ENCODE assay signal across 15 cellular contexts in genomic region chr12:90575995-90576394, GRCh38.
"Had no signal": no experiment of that assay in that cellular context is flagged by ENCODE, and none has a peak within 500 bp of the region (broad histone marks: within the 10 kb centered on the region; RNA-seq: fewer than 3 reads in every experiment).

No MANE protein-coding gene starts in this region.

- H3K27ac ChIP-seq: adrenal gland, esophagus squamous epithelium, prostate gland, sigmoid colon, tibial nerve had no signal

- H3K36me3 Mint-ChIP-seq: brain; stimulated activated naive B cell treated with anti-CD40 and anti-IgM and Interleukin-4, amounts not matched to agents 10 μg/mL and 1 μg/mL and 100 μg/mL, for 72 hours had no signal

- H3K27me3 ChIP-seq: adrenal gland, esophagus squamous epithelium, sigmoid colon, tibial nerve had no signal

- H3K4me3 ChIP-seq: adrenal gland, esophagus squamous epithelium, prostate gland, sigmoid colon, tibial nerve had no signal

- H3K9me3 Mint-ChIP-seq: stimulated activated naive B cell treated with anti-CD40 and anti-IgM and Interleukin-4, amounts not matched to agents 10 μg/mL and 1 μg/mL and 100 μg/mL, for 72 hours had no signal

- H3K27ac Mint-ChIP-seq: endodermal cell; nephron; stimulated activated naive B cell treated with anti-CD40 and anti-IgM and Interleukin-4, amounts not matched to agents 10 μg/mL and 1 μg/mL and 100 μg/mL, for 72 hours had no signal

- H3K27me3 Mint-ChIP-seq: brain; stimulated activated naive B cell treated with anti-CD40 and anti-IgM and Interleukin-4, amounts not matched to agents 10 μg/mL and 1 μg/mL and 100 μg/mL, for 72 hours had no signal

- H3K4me1 ChIP-seq: adrenal gland, prostate gland, sigmoid colon, tibial nerve had no signal

- DNase-seq: activated CD4-positive, alpha-beta T cell treated with anti-CD3 and anti-CD28 coated beads, Interleukin-2, amount 50 U/mL, for 4 hours; activated naive CD4-positive, alpha-beta T cell treated with anti-CD3 and anti-CD28 coated beads, Interleukin-2, amount 50 U/mL, for 16 hours; activated T-cell treated with anti-CD3 and anti-CD28 coated beads, Interleukin-2, amount 50 U/mL, for 1 hour; adrenal gland; endodermal cell; esophagus squamous epithelium; mesenchymal stem cell; sigmoid colon; stimulated activated CD4-positive, alpha-beta T cell treated with anti-CD3 and anti-CD28 coated beads, Interleukin-2, amount 100 ng/mL, for 24 hours; stimulated activated naive B cell treated with anti-CD40 and anti-IgM and Interleukin-4, amounts not matched to agents 10 μg/mL and 1 μg/mL and 100 μg/mL, for 72 hours had no signal

- H3K9me3 ChIP-seq: adrenal gland, esophagus squamous epithelium, prostate gland, sigmoid colon had no signal

- ATAC-seq: left lobe of liver; stimulated activated naive B cell treated with anti-CD40 and anti-IgM and Interleukin-4, amounts not matched to agents 10 μg/mL and 1 μg/mL and 100 μg/mL, for 72 hours had no signal

- H3K4me3 Mint-ChIP-seq: brain; endodermal cell; nephron; stimulated activated naive B cell treated with anti-CD40 and anti-IgM and Interleukin-4, amounts not matched to agents 10 μg/mL and 1 μg/mL and 100 μg/mL, for 72 hours had no signal

- H3K4me1 Mint-ChIP-seq: brain; nephron; stimulated activated naive B cell treated with anti-CD40 and anti-IgM and Interleukin-4, amounts not matched to agents 10 μg/mL and 1 μg/mL and 100 μg/mL, for 72 hours had no signal

- H3K36me3 ChIP-seq: adrenal gland, esophagus squamous epithelium, prostate gland, sigmoid colon, tibial nerve had no signal
